Comparison of ENCODE assay signal across 1 cellular context in genomic region chr12:95473947-95474817, GRCh38.
TF ChIP-seq lines count a peak whose summit lies in the region.

METAP2 (plus strand) TSS chr12:95474152; CDS start chr12:95474180, 28 bp downstream.

TF ChIP-seq in HCT116, 20 proteins besides CTCF, POLR2A, EP300 and RAD21 (continued from another document):
- no peak for TF ChIP-seq REST (IDR thresholded peaks at IDR 0.05; ENCODE audit: low read depth)
- peak; percentile 94 for TF ChIP-seq SIN3A (IDR thresholded peaks at IDR 0.05; ENCODE audit: low read depth)
- no peak for TF ChIP-seq EZH2phosphoT487 (IDR thresholded peaks at IDR 0.05; ENCODE audit: borderline replicate concordance)
- TF ChIP-seq, protein P1, sequence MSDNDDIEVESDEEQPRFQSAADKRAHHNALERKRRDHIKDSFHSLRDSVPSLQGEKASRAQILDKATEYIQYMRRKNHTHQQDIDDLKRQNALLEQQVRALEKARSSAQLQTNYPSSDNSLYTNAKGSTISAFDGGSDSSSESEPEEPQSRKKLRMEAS (IDR thresholded peaks at IDR 0.05): peak; percentile 91
- peak; percentile 84 for TF ChIP-seq EGR1 (IDR thresholded peaks at IDR 0.05; ENCODE audit: low read depth)
- peak; percentile 52 for TF ChIP-seq SP1 (IDR thresholded peaks at IDR 0.05; ENCODE audit: low read depth)
- no peak for TF ChIP-seq EZH2 (IDR thresholded peaks at IDR 0.05)
- TF ChIP-seq ZFX (IDR thresholded peaks at IDR 0.05): peak; percentile 82
